In genomic region chr12:32535260-32535999, GRCh38 we compare ENCODE assay signal across 8 cellular contexts.
DNase-seq lines count a peak whose midpoint lies in the region; FAIRE-seq and TF ChIP-seq lines count a peak whose summit lies in the region.

No MANE protein-coding gene starts in this region.

- no peaks in the 10 kb centered on the region for H3K27me3 Mint-ChIP-seq in nephron progenitor cell (ENCODE audit: low read depth, poor library complexity)
- peaks cover 28% of the 10 kb centered on the region for H3K27me3 Mint-ChIP-seq in activated T-helper 1 cell treated with anti-CD3 and anti-CD28 coated beads, Interleukin-12 subunit alpha, Interleukin-12 subunit beta, Interleukin-2, Interleukin-4 antibody, amounts not matched to agents 30 ng/mL and 10 ng/mL and 1 ng/mL, durations not matched to agents 14 hours and 24 hours and 36 hours (ENCODE audit: insufficient read depth)

- H3K27ac Mint-ChIP-seq in nephron progenitor cell = no peak overlapping the region
- H3K27ac Mint-ChIP-seq in activated T-helper 1 cell treated with anti-CD3 and anti-CD28 coated beads, Interleukin-12 subunit alpha, Interleukin-12 subunit beta, Interleukin-2, Interleukin-4 antibody, amounts not matched to agents 30 ng/mL and 10 ng/mL and 1 ng/mL, durations not matched to agents 14 hours and 24 hours and 36 hours = no peak overlapping the region

- peaks cover 23% of the 10 kb centered on the region for H3K4me1 Mint-ChIP-seq in nephron progenitor cell
- peaks cover 13% of the 10 kb centered on the region for H3K4me1 Mint-ChIP-seq in activated T-helper 1 cell treated with anti-CD3 and anti-CD28 coated beads, Interleukin-12 subunit alpha, Interleukin-12 subunit beta, Interleukin-2, Interleukin-4 antibody, amounts not matched to agents 30 ng/mL and 10 ng/mL and 1 ng/mL, durations not matched to agents 14 hours and 24 hours and 36 hours (ENCODE audit: low read depth)

- H3K4me3 Mint-ChIP-seq in nephron progenitor cell = no peak overlapping the region
- no peak overlapping the region for H3K4me3 Mint-ChIP-seq in activated T-helper 1 cell treated with anti-CD3 and anti-CD28 coated beads, Interleukin-12 subunit alpha, Interleukin-12 subunit beta, Interleukin-2, Interleukin-4 antibody, amounts not matched to agents 30 ng/mL and 10 ng/mL and 1 ng/mL, durations not matched to agents 14 hours and 24 hours and 36 hours

- FAIRE-seq in GM12892 (lab: Jason Lieb, UNC) = no peak

- DNase-seq in NCI-H146 (lab: John Stamatoyannopoulos, UW) (peak; percentile 55), NCI-H146 treated with DMSO at 0.1 percent for 48 hours (lab: John Stamatoyannopoulos, UW; ENCODE audit: unreplicated experiment) (no peak), NCI-H128 (lab: John Stamatoyannopoulos, UW; ENCODE audit: unreplicated experiment) (peak; percentile 39), SW480 (ENCODE audit: low spot score) (peak; percentile 14), fibroblast of villous mesenchyme (ENCODE audit: low read depth) (peak; percentile 64), nephron progenitor cell (peak; percentile 18), GM12892 (ENCODE audit: insufficient read length) (no peak)
- no peak for DNase-seq in activated T-helper 1 cell treated with anti-CD3 and anti-CD28 coated beads, Interleukin-12 subunit alpha, Interleukin-12 subunit beta, Interleukin-2, Interleukin-4 antibody, amounts not matched to agents 30 ng/mL and 10 ng/mL and 1 ng/mL, durations not matched to agents 14 hours and 24 hours and 36 hours (ENCODE audit: low spot score)

- no peaks in the 10 kb centered on the region for H3K36me3 Mint-ChIP-seq in nephron progenitor cell (ENCODE audit: low read depth)
- H3K36me3 Mint-ChIP-seq in activated T-helper 1 cell treated with anti-CD3 and anti-CD28 coated beads, Interleukin-12 subunit alpha, Interleukin-12 subunit beta, Interleukin-2, Interleukin-4 antibody, amounts not matched to agents 30 ng/mL and 10 ng/mL and 1 ng/mL, durations not matched to agents 14 hours and 24 hours and 36 hours (ENCODE audit: low read depth) = no peaks in the 10 kb centered on the region

- H3K9me3 Mint-ChIP-seq in nephron progenitor cell = no peaks in the 10 kb centered on the region
- no peaks in the 10 kb centered on the region for H3K9me3 Mint-ChIP-seq in activated T-helper 1 cell treated with anti-CD3 and anti-CD28 coated beads, Interleukin-12 subunit alpha, Interleukin-12 subunit beta, Interleukin-2, Interleukin-4 antibody, amounts not matched to agents 30 ng/mL and 10 ng/mL and 1 ng/mL, durations not matched to agents 14 hours and 24 hours and 36 hours

- H3K4me3 ChIP-seq in fibroblast of villous mesenchyme (ENCODE audit: low read depth, low read length) = peak overlapping the region; percentile 44

- TF ChIP-seq CTCF in fibroblast of villous mesenchyme (IDR thresholded peaks at IDR 0.05; ENCODE audit: insufficient read depth, low read depth, low read length) = no peak
- TF ChIP-seq CTCF in nephron progenitor cell (IDR thresholded peaks at IDR 0.05) = no peak

- intact Hi-C loops in activated T-helper 1 cell treated with anti-CD3 and anti-CD28 coated beads, Interleukin-12 subunit alpha, Interleukin-12 subunit beta, Interleukin-2, Interleukin-4 antibody, amounts not matched to agents 30 ng/mL and 10 ng/mL and 1 ng/mL, durations not matched to agents 14 hours and 24 hours and 36 hours (cut with micrococcal nuclease) = no loop called here

- TF ChIP-seq POLR2A in GM12892 (IDR thresholded peaks at IDR 0.05; ENCODE audit: low read depth, low read length) = no peak

Comparison
In these comparisons a context has a peak if more than half of its experiments do, and no peak if none do; other contexts are left out.
1. DNase-seq: peak in NCI-H146 (single experiment), NCI-H128 (single experiment), SW480 (single experiment), fibroblast of villous mesenchyme (single experiment) and nephron progenitor cell (single experiment); none in NCI-H146 treated with DMSO at 0.1 percent for 48 hours (single experiment), activated T-helper 1 cell treated with anti-CD3 and anti-CD28 coated beads, Interleukin-12 subunit alpha, Interleukin-12 subunit beta, Interleukin-2, Interleukin-4 antibody, amounts not matched to agents 30 ng/mL and 10 ng/mL and 1 ng/mL, durations not matched to agents 14 hours and 24 hours and 36 hours (single experiment) and GM12892 (single experiment).